Comparison of ENCODE assay signal across 26 cellular contexts in the genomic region with DNA sequence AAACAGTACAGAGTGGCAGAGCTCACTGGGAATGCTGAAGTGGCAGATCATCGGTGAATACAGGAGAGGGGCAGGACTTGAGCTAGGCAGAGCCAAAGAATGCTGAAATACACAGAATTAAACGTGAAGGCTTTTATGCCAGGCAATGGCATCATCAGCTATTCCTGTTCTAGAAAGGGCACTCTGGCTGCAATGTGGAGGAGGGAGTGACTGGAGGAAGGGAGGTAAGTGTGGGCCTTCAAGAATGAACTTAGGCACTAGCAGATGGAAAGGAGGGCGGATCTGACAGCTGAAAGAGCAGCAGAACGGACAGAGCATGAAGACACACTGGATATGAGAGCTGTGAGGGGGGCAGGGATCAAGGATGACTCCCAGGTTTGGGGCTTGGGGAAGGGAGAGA.
"Had no signal": no experiment of that assay in that cellular context is flagged by ENCODE, and none has a peak within 500 bp of the region (broad histone marks: within the 10 kb centered on the region; RNA-seq: fewer than 3 reads in every experiment).

No MANE protein-coding gene starts in this region.

- H3K9me3 Mint-ChIP-seq: immature natural killer cell; mesothelial cell of epicardium; natural killer cell treated with Interleukin-12 subunit alpha and Interleukin-12 subunit beta and Interleukin-15 and Interleukin-18, amount 100 ng/mL, for 72 hours; stimulated activated naive CD8-positive, alpha-beta T cell treated with anti-CD3 and anti-CD28 coated beads, Interleukin-15, Interleukin-2, amounts not matched to agents 100 ng/mL and 50 ng/mL, for 24 hours had no signal

- H3K27ac ChIP-seq: ovary, right atrium auricular region, suprapubic skin, thoracic aorta, tibial artery, upper lobe of right lung had no signal

- H3K4me3 Mint-ChIP-seq: immature natural killer cell; mesothelial cell of epicardium; naive thymus-derived CD4-positive, alpha-beta T cell; natural killer cell treated with Interleukin-12 subunit alpha and Interleukin-12 subunit beta and Interleukin-15 and Interleukin-18, amount 100 ng/mL, for 72 hours; stimulated activated naive B cell treated with anti-CD40 and anti-IgM and Interleukin-4, amounts not matched to agents 10 μg/mL and 1 μg/mL and 100 μg/mL, for 72 hours; stimulated activated naive CD8-positive, alpha-beta T cell treated with anti-CD3 and anti-CD28 coated beads, Interleukin-15, Interleukin-2, amounts not matched to agents 100 ng/mL and 50 ng/mL, for 24 hours had no signal

- ATAC-seq: left lobe of liver; naive thymus-derived CD4-positive, alpha-beta T cell; natural killer cell treated with Interleukin-12 subunit alpha and Interleukin-12 subunit beta and Interleukin-15 and Interleukin-18, amount 100 ng/mL, for 72 hours; sciatic nerve; stimulated activated naive B cell treated with anti-CD40 and anti-IgM and Interleukin-4, amounts not matched to agents 10 μg/mL and 1 μg/mL and 100 μg/mL, for 72 hours; upper lobe of right lung had no signal

- H3K27ac Mint-ChIP-seq: immature natural killer cell; mesothelial cell of epicardium; naive thymus-derived CD4-positive, alpha-beta T cell; natural killer cell treated with Interleukin-12 subunit alpha and Interleukin-12 subunit beta and Interleukin-15 and Interleukin-18, amount 100 ng/mL, for 72 hours; progenitor cell of endocrine pancreas; stimulated activated naive B cell treated with anti-CD40 and anti-IgM and Interleukin-4, amounts not matched to agents 10 μg/mL and 1 μg/mL and 100 μg/mL, for 72 hours; stimulated activated naive CD8-positive, alpha-beta T cell treated with anti-CD3 and anti-CD28 coated beads, Interleukin-15, Interleukin-2, amounts not matched to agents 100 ng/mL and 50 ng/mL, for 24 hours had no signal

- H3K4me3 ChIP-seq: lung, ovary, right atrium auricular region, smooth muscle cell, suprapubic skin, thoracic aorta, tibial artery, upper lobe of right lung had no signal

- H3K4me1 Mint-ChIP-seq: immature natural killer cell, mesothelial cell of epicardium had no signal

- H3K27me3 ChIP-seq: ovary, right atrium auricular region, upper lobe of right lung had no signal

- H3K9me3 ChIP-seq: ovary, right atrium auricular region, suprapubic skin, thoracic aorta, tibial artery, upper lobe of right lung had no signal

- H3K36me3 ChIP-seq: ovary, right atrium auricular region, suprapubic skin, thoracic aorta, tibial artery had no signal

- H3K27me3 Mint-ChIP-seq: natural killer cell treated with Interleukin-12 subunit alpha and Interleukin-12 subunit beta and Interleukin-15 and Interleukin-18, amount 100 ng/mL, for 72 hours; progenitor cell of endocrine pancreas; stimulated activated naive B cell treated with anti-CD40 and anti-IgM and Interleukin-4, amounts not matched to agents 10 μg/mL and 1 μg/mL and 100 μg/mL, for 72 hours; stimulated activated naive CD8-positive, alpha-beta T cell treated with anti-CD3 and anti-CD28 coated beads, Interleukin-15, Interleukin-2, amounts not matched to agents 100 ng/mL and 50 ng/mL, for 24 hours had no signal

- DNase-seq: head of caudate nucleus; hypothalamus; immature natural killer cell; kidney; mesendoderm; naive thymus-derived CD4-positive, alpha-beta T cell; ovary; stimulated activated CD4-positive, alpha-beta T cell treated with anti-CD3 and anti-CD28 coated beads, Interleukin-12 subunit alpha, Interleukin-12 subunit beta, amount 100 ng/mL, for 4 hours; stimulated activated CD4-positive, alpha-beta T cell treated with anti-CD3 and anti-CD28 coated beads, Interleukin-15, amount 100 ng/mL, for 24 hours; stimulated activated CD4-positive, alpha-beta T cell treated with anti-CD3 and anti-CD28 coated beads, Interleukin-2, amount 100 ng/mL, for 24 hours; stimulated activated CD4-positive, alpha-beta T cell treated with anti-CD3 and anti-CD28 coated beads, Interleukin-4, amount 100 ng/mL, for 1 hour; stimulated activated naive B cell treated with anti-CD40 and anti-IgM and Interleukin-4, amounts not matched to agents 10 μg/mL and 1 μg/mL and 100 μg/mL, for 72 hours; tibial artery; trophoblast cell; upper lobe of right lung had no signal

- H3K4me2 ChIP-seq: smooth muscle cell had no signal

- H3K4me1 ChIP-seq: right atrium auricular region, suprapubic skin, tibial artery, upper lobe of right lung had no signal
